In the genomic region with DNA sequence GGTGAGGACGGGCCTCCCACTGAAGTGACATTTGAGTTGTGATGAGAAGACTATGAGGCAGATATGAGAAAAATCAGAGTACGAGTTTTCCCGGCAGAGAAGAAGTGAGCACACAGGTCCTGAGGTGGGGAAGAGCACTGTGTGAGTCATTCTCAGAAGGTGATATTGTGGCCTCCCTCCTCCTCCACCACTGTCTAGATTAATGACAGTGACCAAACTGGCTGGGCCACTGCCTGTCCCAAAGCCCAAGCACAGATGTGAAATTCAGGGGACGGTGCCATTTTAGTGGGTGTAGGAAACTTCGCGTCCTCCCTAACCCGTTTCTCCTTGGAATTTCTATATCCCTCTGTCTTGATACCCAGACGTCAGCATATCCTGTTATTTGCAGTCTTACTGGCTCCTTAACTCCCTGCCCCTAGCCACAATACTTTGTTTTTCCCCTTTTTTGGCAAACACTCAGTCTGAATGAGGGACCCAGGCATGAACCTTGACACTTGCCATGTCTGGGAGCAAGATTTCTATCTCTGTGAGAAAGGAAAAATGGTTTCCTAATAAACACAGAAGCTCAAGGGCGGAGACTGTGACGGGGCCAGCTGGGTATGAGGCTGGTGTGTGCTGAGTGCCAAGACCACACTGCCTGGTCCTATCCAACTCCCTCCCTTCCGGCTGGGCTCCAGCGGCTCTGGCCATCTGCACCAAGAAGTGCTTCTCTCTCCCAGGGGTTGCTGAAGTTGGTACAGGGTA, we compare ENCODE assay signal across 9 cellular contexts. TPM values are rescaled to one million over a fixed set of nuclear protein-coding genes. Genes with fewer than 3 reads are reported as not detected.
DNase-seq lines count a peak whose midpoint lies in the region; ATAC-seq and TF ChIP-seq lines count a peak whose summit lies in the region.
"Had no signal": no experiment of that assay in that cellular context is flagged by ENCODE, and none has a peak within 500 bp of the region (broad histone marks: within the 10 kb centered on the region; RNA-seq: fewer than 3 reads in every experiment).

No MANE protein-coding gene starts in this region.

- H3K9me3 Mint-ChIP-seq in T-helper 2 cell treated with Interferon-gamma antibody and Interleukin-4, amounts not matched to agents 5 μg/mL and 100 μg/mL, for 36 hours: no peaks in the 10 kb centered on the region
- H3K9me3 Mint-ChIP-seq: activated naive CD4-positive, alpha-beta T cell treated with anti-CD3 and anti-CD28 coated beads, Interleukin-2, amount 50 U/mL, for 24 hours had no signal

- H3K27ac ChIP-seq in transverse colon: peak overlapping the region; percentile 62 to 84 (median 72)

- H3K27me3 Mint-ChIP-seq in T-helper 2 cell treated with Interferon-gamma antibody and Interleukin-4, amounts not matched to agents 5 μg/mL and 100 μg/mL, for 36 hours (ENCODE audit: low read depth): peaks cover 2% of the 10 kb centered on the region

- H3K4me1 Mint-ChIP-seq in T-helper 2 cell treated with Interferon-gamma antibody and Interleukin-4, amounts not matched to agents 5 μg/mL and 100 μg/mL, for 36 hours (ENCODE audit: low read depth): no peaks in the 10 kb centered on the region
- H3K4me1 Mint-ChIP-seq: activated naive CD4-positive, alpha-beta T cell treated with anti-CD3 and anti-CD28 coated beads, Interleukin-2, amount 50 U/mL, for 24 hours had no signal

- intact Hi-C loops in mucosa of descending colon (cut with DNase I, micrococcal nuclease) (no loop called here), transverse colon (cut with DNase I; ENCODE audit: low total_unique reads) (no loop called here)

- TF ChIP-seq POLR2A in transverse colon (IDR thresholded peaks at IDR 0.05): no peak

- WGBS in transverse colon (ENCODE audit: low coverage in 1 of 2), 2 donors: 62 to 75% methylated on average over 4 to 12 of the region's 12 CpGs

- H3K4me3 Mint-ChIP-seq in T-helper 2 cell treated with Interferon-gamma antibody and Interleukin-4, amounts not matched to agents 5 μg/mL and 100 μg/mL, for 36 hours: no peak overlapping the region
- H3K4me3 Mint-ChIP-seq: activated naive CD4-positive, alpha-beta T cell treated with anti-CD3 and anti-CD28 coated beads, Interleukin-2, amount 50 U/mL, for 24 hours had no signal

- no peak for TF ChIP-seq EP300 in transverse colon (IDR thresholded peaks at IDR 0.05; ENCODE audit: low read depth)

- no peak overlapping the region for H3K4me3 ChIP-seq in mucosa of descending colon
- no peak overlapping the region for H3K4me3 ChIP-seq in transverse colon

- H3K9me3 ChIP-seq in mucosa of descending colon (no peaks in the 10 kb centered on the region), transverse colon (no peaks in the 10 kb centered on the region)

- TF ChIP-seq CTCF in mucosa of descending colon (IDR thresholded peaks at IDR 0.05) (no peak), transverse colon (IDR thresholded peaks at IDR 0.05) (no peak)

- H3K36me3 Mint-ChIP-seq in T-helper 2 cell treated with Interferon-gamma antibody and Interleukin-4, amounts not matched to agents 5 μg/mL and 100 μg/mL, for 36 hours (ENCODE audit: low read depth): no peaks in the 10 kb centered on the region
- H3K36me3 Mint-ChIP-seq: activated naive CD4-positive, alpha-beta T cell treated with anti-CD3 and anti-CD28 coated beads, Interleukin-2, amount 50 U/mL, for 24 hours had no signal

- no peak overlapping the region for H3K27ac Mint-ChIP-seq in T-helper 2 cell treated with Interferon-gamma antibody and Interleukin-4, amounts not matched to agents 5 μg/mL and 100 μg/mL, for 36 hours
- H3K27ac Mint-ChIP-seq: activated naive CD4-positive, alpha-beta T cell treated with anti-CD3 and anti-CD28 coated beads, Interleukin-2, amount 50 U/mL, for 24 hours had no signal

- peak; percentile 40 for ATAC-seq in mucosa of descending colon
- no peak for ATAC-seq in GM19455 (IDR thresholded peaks at IDR 0.05; ENCODE audit: unreplicated experiment)

- in situ Hi-C loops in transverse colon (cut with MboI; ENCODE audit: low pct_ligation_motif_present in 1 of 4, low pct_unique_long_range_greater_than_20kb in 1 of 4, low sequenced_read_pairs in 3 of 4): no loop called here

- H3K36me3 ChIP-seq in mucosa of descending colon (ENCODE audit: low read depth) (no peaks in the 10 kb centered on the region), transverse colon (no peaks in the 10 kb centered on the region)

- H3K4me1 ChIP-seq in mucosa of descending colon (ENCODE audit: low read depth) (no peaks in the 10 kb centered on the region), transverse colon (peaks cover 5 to 50% (median 19%) of the 10 kb centered on the region in 4 donors)

- DNase-seq in RPMI7951 (ENCODE audit: low read depth) (peak; percentile 77), fibroblast of gingiva (ENCODE audit: low read depth) (peak; percentile 80), mucosa of descending colon (peak; percentile 25 to 71 (median 38)), transverse colon (peak; percentile 41), occipital lobe (lab: John Stamatoyannopoulos, UW) (no peak)
- DNase-seq in activated effector memory CD4-positive, alpha-beta T cell treated with anti-CD3 and anti-CD28 coated beads, Interleukin-2, amount 50 U/mL, for 16 hours: no peak
- no peak for DNase-seq in T-helper 2 cell treated with Interferon-gamma antibody and Interleukin-4, amounts not matched to agents 5 μg/mL and 100 μg/mL, for 36 hours (ENCODE audit: low spot score)

- H3K27me3 ChIP-seq in transverse colon: no peaks in the 10 kb centered on the region

RNA-seq across cellular contexts. Expression of gene PRICKLE2, which starts 15.2 kb away (rescaled TPM):
- 9.8 and 15.0 TPM in 2 replicates for total RNA-seq in RPMI7951 (2014; rRNA removed; shearing (Covaris generic))
- total RNA-seq in mucosa of descending colon: 10 to 100 TPM in 1 of 3 donors, 1 to 10 TPM in 2; 4.3 to 66.3 (median 7.0) TPM
- 10 to 100 TPM in 3 of 4 donors, 1 to 10 TPM in 1; 8.5 to 38.4 (median 17.4) TPM for total RNA-seq in transverse colon
- total RNA-seq in occipital lobe: 87.5 TPM

Comparison
In these comparisons a context has a peak if more than half of its experiments do, and no peak if none do; other contexts are left out.
1. DNase-seq: peak in RPMI7951 (single experiment), fibroblast of gingiva (single experiment), mucosa of descending colon (3 of 3) and transverse colon (single experiment); none in activated effector memory CD4-positive, alpha-beta T cell treated with anti-CD3 and anti-CD28 coated beads, Interleukin-2, amount 50 U/mL, for 16 hours (single experiment), T-helper 2 cell treated with Interferon-gamma antibody and Interleukin-4, amounts not matched to agents 5 μg/mL and 100 μg/mL, for 36 hours (single experiment) and occipital lobe (single experiment).